ENCODE assay signal across 22 cellular contexts in the genomic region with DNA sequence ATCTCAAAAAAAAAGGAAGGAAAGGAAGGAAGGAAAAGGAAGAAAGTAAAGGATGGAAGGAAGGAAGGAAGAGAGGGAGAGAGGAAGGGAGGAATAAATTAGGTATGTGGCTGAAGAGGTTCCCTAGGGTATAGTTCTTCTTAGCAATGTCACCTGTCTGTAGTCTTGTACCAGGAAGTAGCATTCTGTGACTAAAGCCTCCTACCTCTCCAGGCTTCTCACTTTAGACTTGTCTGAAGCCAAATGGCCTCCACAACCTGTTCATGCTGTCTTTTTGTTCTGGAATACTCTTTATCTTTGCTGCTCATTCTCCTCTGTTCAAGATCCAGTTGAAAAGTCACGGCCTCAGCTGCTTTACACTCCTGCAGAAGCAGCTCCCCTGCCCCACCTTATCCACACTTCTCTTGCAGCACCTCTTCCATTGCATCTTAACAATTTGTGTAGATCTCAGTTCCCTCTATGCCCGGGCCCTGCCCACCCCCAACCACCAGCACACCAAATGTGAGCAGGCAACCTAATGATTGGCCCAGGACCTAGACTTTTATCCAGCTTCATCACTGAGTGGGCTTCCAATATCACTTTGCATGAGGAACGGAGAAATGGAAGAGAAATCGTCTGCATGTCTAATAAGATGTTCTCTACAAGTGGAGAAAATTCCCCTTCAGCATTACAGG. TPM values are rescaled to one million over a fixed set of nuclear protein-coding genes. Genes with fewer than 3 reads are reported as not detected.
DNase-seq lines count a peak whose midpoint lies in the region; ATAC-seq and TF ChIP-seq lines count a peak whose summit lies in the region.
"Had no signal": no experiment of that assay in that cellular context is flagged by ENCODE, and none has a peak within 500 bp of the region (broad histone marks: within the 10 kb centered on the region; RNA-seq: fewer than 3 reads in every experiment).

No MANE protein-coding gene starts in this region.

- no peak overlapping the region for H4K5ac ChIP-seq in H9 (ENCODE audit: insufficient read length, low read depth, low read length)

- H2BK5ac ChIP-seq in H9 (ENCODE audit: insufficient read length, low read length) = no peak overlapping the region

- H3K4ac ChIP-seq in H9 (ENCODE audit: low read depth, low read length) = no peak overlapping the region

- no peak overlapping the region for H2BK120ac ChIP-seq in H9 (ENCODE audit: low read depth, low read length, poor library complexity, severe bottlenecking)

- H3K23ac ChIP-seq in H9 (ENCODE audit: insufficient read length, low read depth, low read length) = no peak overlapping the region

- H3K9me3 Mint-ChIP-seq in H9 (no peaks in the 10 kb centered on the region; a peak in 1 of 5 replicates), activated B cell treated with CpG ODN at 0.5 μM for 24 hours (no peaks in the 10 kb centered on the region)
- peaks cover 5 to 6% of the 10 kb centered on the region in 2 donors for H3K9me3 Mint-ChIP-seq in stimulated activated naive B cell treated with anti-CD40 and anti-IgM and Interleukin-4, amounts not matched to agents 10 μg/mL and 1 μg/mL and 100 μg/mL, for 72 hours
- H3K9me3 Mint-ChIP-seq: activated CD4-positive, alpha-beta memory T cell treated with anti-CD3 and anti-CD28 coated beads, Interleukin-2, amount 10 ng/mL, durations not matched to agents 7 days and 5 days had no signal

- no peak overlapping the region for H3T11ph ChIP-seq in H9 (ENCODE audit: low read length)

- no peak overlapping the region for H4K91ac ChIP-seq in H9 (ENCODE audit: insufficient read length, low read depth, low read length)

- H3K4me1 Mint-ChIP-seq in H9 = peaks cover 13 to 20% of the 10 kb centered on the region in 2 experiments
- peaks cover 72% of the 10 kb centered on the region for H3K4me1 Mint-ChIP-seq in activated B cell treated with CpG ODN at 0.5 μM for 24 hours
- peaks cover 43 to 68% of the 10 kb centered on the region in 2 donors for H3K4me1 Mint-ChIP-seq in stimulated activated naive B cell treated with anti-CD40 and anti-IgM and Interleukin-4, amounts not matched to agents 10 μg/mL and 1 μg/mL and 100 μg/mL, for 72 hours
- H3K4me1 Mint-ChIP-seq: activated CD4-positive, alpha-beta memory T cell treated with anti-CD3 and anti-CD28 coated beads, Interleukin-2, amount 10 ng/mL, durations not matched to agents 7 days and 5 days had no signal

- intact Hi-C loops in activated B cell treated with CpG ODN at 0.5 μM for 24 hours (cut with micrococcal nuclease) = loop anchor here (1.0 to 2.0 kb wide), 2 partner anchors 12 to 17 kb away; no protein-coding TSS in a partner anchor

- TF ChIP-seq CTCF in GM13976 (IDR thresholded peaks at IDR 0.05; ENCODE audit: borderline replicate concordance, control extremely low read depth, extremely low read depth, insufficient read depth, missing control alignments) (no peak), H9 (conservative IDR thresholded peaks at IDR 0.05) (no peak), activated B cell treated with CpG ODN at 0.5 μM for 24 hours (IDR thresholded peaks at IDR 0.05) (no peak)

- H4K20me1 ChIP-seq in H9 (ENCODE audit: control insufficient read depth, insufficient read depth, insufficient read length) = no peaks in the 10 kb centered on the region

- H3K9me3 ChIP-seq in H9 (ENCODE audit: control insufficient read depth, low read depth, low read length) = no peaks in the 10 kb centered on the region
- H3K9me3 ChIP-seq: body of pancreas, testis, vagina had no signal

- no peaks in the 10 kb centered on the region for H3K27me3 ChIP-seq in H9 (ENCODE audit: insufficient read depth, low read length)
- H3K27me3 ChIP-seq: body of pancreas, testis, vagina had no signal

- H3K4me2 ChIP-seq in H9 (ENCODE audit: insufficient read depth, insufficient read length, low read length) = no peak overlapping the region
- H3K4me2 ChIP-seq: smooth muscle cell had no signal

- ATAC-seq in activated B cell treated with CpG ODN at 0.5 μM for 24 hours (ENCODE audit: low read depth) = peak; percentile 31
- peak; percentile 78 to 79 for ATAC-seq in stimulated activated naive B cell treated with anti-CD40 and anti-IgM and Interleukin-4, amounts not matched to agents 10 μg/mL and 1 μg/mL and 100 μg/mL, for 72 hours (replicated peaks)
- ATAC-seq: body of pancreas; effector memory CD8-positive, alpha-beta T cell; esophagus mucosa had no signal

- no peak overlapping the region for H3K56ac ChIP-seq in H9 (ENCODE audit: insufficient read length, low read depth, low read length)

- in situ Hi-C loops in GM13976 (cut with MboI; ENCODE audit: low sequenced_read_pairs, unreplicated experiment) = no loop called here

- no peak overlapping the region for H2BK15ac ChIP-seq in H9 (ENCODE audit: low read depth, low read length)

- H4K8ac ChIP-seq in H9 (replicated peaks; ENCODE audit: insufficient read length, low read depth, low read length) = no peak overlapping the region

- no CpG with 5 or more reads among the region's 4 CpGs for WGBS in H9 (ENCODE audit: extremely low coverage, insufficient read length, low lambda C conversion rate)

- H3K23me2 ChIP-seq in H9 (ENCODE audit: insufficient read length, low read depth, low read length, poor library complexity, severe bottlenecking) = no peaks in the 10 kb centered on the region

- H3K18ac ChIP-seq in H9 (ENCODE audit: insufficient read length, low read depth, low read length) = no peak overlapping the region

- no peak overlapping the region for H3K9ac ChIP-seq in H9 (ENCODE audit: extremely low read depth, insufficient read length, low read length)

- no peak overlapping the region for H2AFZ ChIP-seq in H9 (ENCODE audit: low read length)

- H3K27ac Mint-ChIP-seq in H9 (peak overlapping the region in 2 of 3 experiments; percentile 40 to 93; a peak in 2 of 7 replicates), activated B cell treated with CpG ODN at 0.5 μM for 24 hours (peak overlapping the region; percentile 81)
- H3K27ac Mint-ChIP-seq in stimulated activated naive B cell treated with anti-CD40 and anti-IgM and Interleukin-4, amounts not matched to agents 10 μg/mL and 1 μg/mL and 100 μg/mL, for 72 hours = peak overlapping the region; percentile 83
- H3K27ac Mint-ChIP-seq: activated CD4-positive, alpha-beta memory T cell treated with anti-CD3 and anti-CD28 coated beads, Interleukin-2, amount 10 ng/mL, durations not matched to agents 7 days and 5 days; effector memory CD8-positive, alpha-beta T cell had no signal

- no peak overlapping the region for H2AK5ac ChIP-seq in H9 (ENCODE audit: insufficient read length, low read length)

- no peak overlapping the region for H2BK20ac ChIP-seq in H9 (ENCODE audit: low read depth, low read length, poor library complexity, severe bottlenecking)

- H3K36me3 Mint-ChIP-seq in H9 (ENCODE audit: insufficient read depth in 1 of 3, low read depth in 3 of 3) (no peaks in the 10 kb centered on the region), activated B cell treated with CpG ODN at 0.5 μM for 24 hours (ENCODE audit: low read depth) (peaks cover 17% of the 10 kb centered on the region)
- H3K36me3 Mint-ChIP-seq in stimulated activated naive B cell treated with anti-CD40 and anti-IgM and Interleukin-4, amounts not matched to agents 10 μg/mL and 1 μg/mL and 100 μg/mL, for 72 hours = peaks cover 28 to 39% of the 10 kb centered on the region in 2 donors

- no peak overlapping the region for H3K14ac ChIP-seq in H9 (ENCODE audit: insufficient read depth, low read length)

- H2BK12ac ChIP-seq in H9 (ENCODE audit: insufficient read length, low read depth, low read length) = no peak overlapping the region

- no peaks in the 10 kb centered on the region; the same call in 1 of the 2 replicates for H3K4me1 ChIP-seq in H9 (ENCODE audit: insufficient read depth, low read length)
- H3K4me1 ChIP-seq: body of pancreas, testis, vagina had no signal

- H3K79me1 ChIP-seq in H9 (ENCODE audit: insufficient read depth, low read depth, low read length, poor library complexity, severe bottlenecking) = no peaks in the 10 kb centered on the region

- peak; percentile 43 for DNase-seq in GM13976 (ENCODE audit: low spot score)
- no peak for DNase-seq in H9
- no peak for DNase-seq in activated B cell treated with CpG ODN at 0.5 μM for 24 hours
- no peak for DNase-seq in stimulated activated naive B cell treated with anti-CD40 and anti-IgM and Interleukin-4, amounts not matched to agents 10 μg/mL and 1 μg/mL and 100 μg/mL, for 72 hours
- DNase-seq in NOMO-1 (lab: John Stamatoyannopoulos, UW; ENCODE audit: unreplicated experiment in 2 of 2) = no peak
- DNase-seq in pons (ENCODE audit: low spot score) = no peak
- no peak for DNase-seq in NCI-H1930 (lab: John Stamatoyannopoulos, UW)
- DNase-seq: activated CD4-positive, alpha-beta memory T cell treated with anti-CD3 and anti-CD28 coated beads, Interleukin-2, amount 10 ng/mL, durations not matched to agents 7 days and 5 days; activated gamma-delta T cell; activated T-cell treated with anti-CD3 and anti-CD28 coated beads for 4 hours; body of pancreas; CD8-positive, alpha-beta memory T cell; effector memory CD8-positive, alpha-beta T cell; NCI-H1417 treated with DMSO at 0.1 percent for 48 hours; NCI-H2171; NCI-H524 treated with DMSO at 0.1 percent for 48 hours; stimulated activated naive CD4-positive, alpha-beta T cell; T1000; testis had no signal

- H3K79me2 ChIP-seq in H9 (ENCODE audit: insufficient read depth, low read length) = no peaks in the 10 kb centered on the region; the same call in 1 of the 2 replicates

- POLR2A ChIA-PET in activated B cell treated with CpG ODN at 0.5 μM for 24 hours (lab: Charles Lee) = interaction anchor here (0.5 to 1.0 kb wide), 3 partner anchors 11 to 155 kb away, joined by 3 to 4 read pairs (median 3); partner anchors contain the start of gene PAK1IP1

- H3K27ac ChIP-seq in H9 (ENCODE audit: insufficient read length, low read depth, low read length) = no peak overlapping the region
- H3K27ac ChIP-seq: body of pancreas, testis, vagina had no signal

- CTCF ChIA-PET in activated B cell treated with CpG ODN at 0.5 μM for 24 hours (lab: Charles Lee) = no interaction called here

- H3K4me3 Mint-ChIP-seq in H9 = no peak overlapping the region
- peak overlapping the region; percentile 50 for H3K4me3 Mint-ChIP-seq in activated B cell treated with CpG ODN at 0.5 μM for 24 hours
- H3K4me3 Mint-ChIP-seq in stimulated activated naive B cell treated with anti-CD40 and anti-IgM and Interleukin-4, amounts not matched to agents 10 μg/mL and 1 μg/mL and 100 μg/mL, for 72 hours = peak overlapping the region; percentile 43 to 65
- H3K4me3 Mint-ChIP-seq: activated CD4-positive, alpha-beta memory T cell treated with anti-CD3 and anti-CD28 coated beads, Interleukin-2, amount 10 ng/mL, durations not matched to agents 7 days and 5 days; CD8-positive, alpha-beta memory T cell; effector memory CD8-positive, alpha-beta T cell had no signal

- H3K27me3 Mint-ChIP-seq in H9 (ENCODE audit: low read depth) = no peaks in the 10 kb centered on the region; the same call in 1 of the 2 replicates
- no peaks in the 10 kb centered on the region for H3K27me3 Mint-ChIP-seq in activated B cell treated with CpG ODN at 0.5 μM for 24 hours
- no peaks in the 10 kb centered on the region for H3K27me3 Mint-ChIP-seq in stimulated activated naive B cell treated with anti-CD40 and anti-IgM and Interleukin-4, amounts not matched to agents 10 μg/mL and 1 μg/mL and 100 μg/mL, for 72 hours
- H3K27me3 Mint-ChIP-seq: activated CD4-positive, alpha-beta memory T cell treated with anti-CD3 and anti-CD28 coated beads, Interleukin-2, amount 10 ng/mL, durations not matched to agents 7 days and 5 days; effector memory CD8-positive, alpha-beta T cell had no signal

RNA-seq across cellular contexts. Expression of gene GCNT2, which starts 19.1 kb away (rescaled TPM):
- total RNA-seq in H9 (2021) = 41.3 and 41.7 TPM in 2 replicates
- 23.2 and 25.9 TPM in 2 replicates for total RNA-seq in activated B cell treated with CpG ODN at 0.5 μM for 24 hours

Comparison
In these comparisons a context has a peak if more than half of its experiments do, and no peak if none do; other contexts are left out.
1. H3K4me3 Mint-ChIP-seq: peak in activated B cell treated with CpG ODN at 0.5 μM for 24 hours (single experiment) and stimulated activated naive B cell treated with anti-CD40 and anti-IgM and Interleukin-4, amounts not matched to agents 10 μg/mL and 1 μg/mL and 100 μg/mL, for 72 hours (2 of 2); none in H9 (0 of 2).
2. Peak in every context shown above with its lines, with median percentiles within 50 percentile points of each other: H3K27ac Mint-ChIP-seq.